8 cellular contexts compared by ENCODE assay signal in genomic region chr10:69179089-69179742, GRCh38. TPM values are rescaled to one million over a fixed set of nuclear protein-coding genes. Genes with fewer than 3 reads are reported as not detected.
A peak's percentile ranks its signal among the peaks of the same experiment; 100 is the strongest.
DNase-seq lines count a peak whose midpoint lies in the region; ATAC-seq and TF ChIP-seq lines count a peak whose summit lies in the region.

No MANE protein-coding gene starts in this region.

- no peaks in the 10 kb centered on the region for H3K27me3 Mint-ChIP-seq in naive thymus-derived CD4-positive, alpha-beta T cell

- H3K36me3 ChIP-seq in BLaER1 treated with 17β-estradiol and CSF1 and Interleukin-3, amounts not matched to agents 10 nM and 100 nM = peaks cover 10 to 26% (median 22%) of the 10 kb centered on the region in 11 experiments
- peaks cover 0 to 14% (median 6%) of the 10 kb centered on the region in 3 experiments for H3K36me3 ChIP-seq in naive thymus-derived CD4-positive, alpha-beta T cell (ENCODE audit: control insufficient read depth in 2 of 3, insufficient read depth in 3 of 3, low read length in 3 of 3)
- H3K36me3 ChIP-seq in uterus = no peaks in the 10 kb centered on the region

- peaks cover 0 to 35% (median 27%) of the 10 kb centered on the region in 11 experiments; a peak in 12 of 22 replicates for H4K20me1 ChIP-seq in BLaER1 treated with 17β-estradiol and CSF1 and Interleukin-3, amounts not matched to agents 10 nM and 100 nM

- no peaks in the 10 kb centered on the region for H3K27me3 ChIP-seq in BLaER1 treated with 17β-estradiol and CSF1 and Interleukin-3, amounts not matched to agents 10 nM and 100 nM
- H3K27me3 ChIP-seq in naive thymus-derived CD4-positive, alpha-beta T cell (ENCODE audit: control insufficient read depth in 2 of 2, insufficient read depth in 2 of 2, low read length in 2 of 2) = no peaks in the 10 kb centered on the region
- H3K27me3 ChIP-seq in uterus = no peaks in the 10 kb centered on the region

- POLR2A ChIA-PET in naive thymus-derived CD4-positive, alpha-beta T cell (lab: Charles Lee) = interaction anchor here (0.6 to 1.2 kb wide), 4 partner anchors 13 to 57 kb away, joined by 3 read pairs; no protein-coding TSS in a partner anchor

- peak overlapping the region; percentile 85 to 98 (median 96) for H3K4me3 Mint-ChIP-seq in naive thymus-derived CD4-positive, alpha-beta T cell

- peak overlapping the region; percentile 91 to 98 (median 96) for H3K27ac ChIP-seq in BLaER1 treated with 17β-estradiol and CSF1 and Interleukin-3, amounts not matched to agents 10 nM and 100 nM
- peak overlapping the region; percentile 95 for H3K27ac ChIP-seq in naive thymus-derived CD4-positive, alpha-beta T cell (ENCODE audit: low read depth, low read length)
- peak overlapping the region; percentile 82 to 97 for H3K27ac ChIP-seq in uterus

- peaks cover 0 to 3% (median 0%) of the 10 kb centered on the region in 11 donors for H3K9me3 Mint-ChIP-seq in naive thymus-derived CD4-positive, alpha-beta T cell

- CTCF ChIA-PET in naive thymus-derived CD4-positive, alpha-beta T cell (lab: Charles Lee) = no interaction called here

- TF ChIP-seq CTCF in uterus (IDR thresholded peaks at IDR 0.05) = no peak

- peaks cover 0 to 10% (median 5%) of the 10 kb centered on the region in 5 donors for H3K36me3 Mint-ChIP-seq in naive thymus-derived CD4-positive, alpha-beta T cell

- peak; percentile 12 for ATAC-seq in GM19438 (IDR thresholded peaks at IDR 0.05; ENCODE audit: low read depth, unreplicated experiment)
- ATAC-seq in HG03565 (IDR thresholded peaks at IDR 0.05; ENCODE audit: unreplicated experiment) = peak; percentile 24
- ATAC-seq in naive thymus-derived CD4-positive, alpha-beta T cell = peak; percentile 79

- H3K4me1 ChIP-seq in BLaER1 treated with 17β-estradiol and CSF1 and Interleukin-3, amounts not matched to agents 10 nM and 100 nM = peaks cover 19 to 26% (median 23%) of the 10 kb centered on the region in 10 experiments
- H3K4me1 ChIP-seq in naive thymus-derived CD4-positive, alpha-beta T cell (ENCODE audit: control insufficient read depth in 2 of 2, insufficient read depth in 2 of 2, low read length in 2 of 2) = peaks cover 12 to 15% of the 10 kb centered on the region in 2 donors
- H3K4me1 ChIP-seq in uterus = no peaks in the 10 kb centered on the region

- peaks cover 21 to 48% (median 37%) of the 10 kb centered on the region in 7 donors for H3K4me1 Mint-ChIP-seq in naive thymus-derived CD4-positive, alpha-beta T cell

- DNase-seq in activated CD4-positive, alpha-beta T cell treated with anti-CD3 and anti-CD28 coated beads for 48 hours = peak; percentile 28
- DNase-seq in effector CD4-positive, alpha-beta T cell = peak; percentile 34
- peak in 2 of 9 donors; percentile 12 to 90 for DNase-seq in naive thymus-derived CD4-positive, alpha-beta T cell
- peak in 1 of 2 donors; percentile 16 for DNase-seq in uterus
- DNase-seq in posterior vena cava (ENCODE audit: low spot score) = no peak

- H3K9ac ChIP-seq in BLaER1 treated with 17β-estradiol and CSF1 and Interleukin-3, amounts not matched to agents 10 nM and 100 nM = peak overlapping the region; percentile 89 to 98 (median 95)

- intact Hi-C loops in naive thymus-derived CD4-positive, alpha-beta T cell (cut with micrococcal nuclease) = loop anchor here (1.0 to 2.0 kb wide), 3 partner anchors 50 to 222 kb away; partner anchors contain the start of genes DDX21 (in 1 of the 2) and VPS26A (in 1 of the 2)
- intact Hi-C loops in uterus (cut with DNase I; ENCODE audit: low total_unique reads) = no loop called here
- intact Hi-C loops in posterior vena cava (cut with DNase I) = no loop called here

- H3K9me3 ChIP-seq in BLaER1 treated with 17β-estradiol and CSF1 and Interleukin-3, amounts not matched to agents 10 nM and 100 nM (replicated peaks in 1 of 11) = no peaks in the 10 kb centered on the region; a peak in 1 of 22 replicates
- no peaks in the 10 kb centered on the region for H3K9me3 ChIP-seq in naive thymus-derived CD4-positive, alpha-beta T cell (ENCODE audit: control insufficient read depth in 2 of 3, low read length in 3 of 3)
- no peaks in the 10 kb centered on the region for H3K9me3 ChIP-seq in uterus

- peak overlapping the region; percentile 80 to 97 (median 88) for H3K4me2 ChIP-seq in BLaER1 treated with 17β-estradiol and CSF1 and Interleukin-3, amounts not matched to agents 10 nM and 100 nM

- peak overlapping the region; percentile 98 to 100 (median 99) for H3K27ac Mint-ChIP-seq in naive thymus-derived CD4-positive, alpha-beta T cell

- TF ChIP-seq POLR2A in uterus (IDR thresholded peaks at IDR 0.05) = no peak

- peak overlapping the region; percentile 73 to 98 (median 92) for H3K4me3 ChIP-seq in BLaER1 treated with 17β-estradiol and CSF1 and Interleukin-3, amounts not matched to agents 10 nM and 100 nM
- peak overlapping the region; percentile 83 for H3K4me3 ChIP-seq in naive thymus-derived CD4-positive, alpha-beta T cell (ENCODE audit: low read length)
- peak overlapping the region; percentile 87 to 98 for H3K4me3 ChIP-seq in uterus

RNA-seq across cellular contexts. Expression of gene SUPV3L1, which starts 0.8 kb away (rescaled TPM):
- total RNA-seq in naive thymus-derived CD4-positive, alpha-beta T cell = 10 to 100 TPM; 39.3 to 63.2 (median 42.1) TPM
- 10 to 100 TPM; 16.5 to 25.2 TPM for polyA plus RNA-seq in naive thymus-derived CD4-positive, alpha-beta T cell
- total RNA-seq in uterus = 10 to 100 TPM; 18.5 to 35.0 (median 30.6) TPM
- 10 to 100 TPM; 16.0 to 18.6 TPM for total RNA-seq in posterior vena cava

RNA-seq across cellular contexts. Expression of gene HKDC1, which starts 40.9 kb away (rescaled TPM):
- 1 to 10 TPM; 1.9 to 4.8 (median 4.1) TPM for total RNA-seq in naive thymus-derived CD4-positive, alpha-beta T cell
- polyA plus RNA-seq in naive thymus-derived CD4-positive, alpha-beta T cell = 10 to 100 TPM in 1 of 2 donors, 1 to 10 TPM in 1; 2.8 to 10.9 TPM
- total RNA-seq in uterus (1 to 10 TPM in 1 of 4 donors, under 1 TPM in 1, not detected in 2; 0.27 to 4.0 TPM), posterior vena cava (under 1 TPM; 0.05 to 0.09 TPM)

RNA-seq across cellular contexts. Expression of gene VPS26A, which starts 55.2 kb away (rescaled TPM):
- total RNA-seq in naive thymus-derived CD4-positive, alpha-beta T cell = 10 to 100 TPM; 25.5 to 35.0 (median 29.5) TPM
- 10 to 100 TPM; 27.4 to 29.1 TPM for polyA plus RNA-seq in naive thymus-derived CD4-positive, alpha-beta T cell
- 10 to 100 TPM; 22.0 to 67.2 (median 52.1) TPM for total RNA-seq in uterus
- total RNA-seq in posterior vena cava = 10 to 100 TPM; 44.2 to 58.2 TPM

Comparison
In these comparisons a context has a peak if more than half of its experiments do, and no peak if none do; other contexts are left out.
1. ATAC-seq: peak in every context shown above with its lines; median percentile 79 in naive thymus-derived CD4-positive, alpha-beta T cell; 24 in HG03565; 12 in GM19438.
2. intact Hi-C loops: an anchor here in naive thymus-derived CD4-positive, alpha-beta T cell (1.0 to 2.0 kb wide); none called in uterus and posterior vena cava.